In genomic region chr21:35982717-35983116, GRCh38 we compare ENCODE assay signal across 21 cellular contexts.
A peak's percentile ranks its signal among the peaks of the same experiment; 100 is the strongest.
DNase-seq lines count a peak whose midpoint lies in the region; ATAC-seq and TF ChIP-seq lines count a peak whose summit lies in the region.
"Had no signal": no experiment of that assay in that cellular context is flagged by ENCODE, and none has a peak within 500 bp of the region (broad histone marks: within the 10 kb centered on the region; RNA-seq: fewer than 3 reads in every experiment).

No MANE protein-coding gene starts in this region.

- H3K4me3 Mint-ChIP-seq in MCF 10A (ENCODE audit: unreplicated experiment), result no peak overlapping the region
- H3K4me3 Mint-ChIP-seq: B cell; CD4-positive, CD25-positive, alpha-beta regulatory T cell; CD8-positive, alpha-beta T cell had no signal

- H4K91ac ChIP-seq in trophoblast cell (ENCODE audit: low read depth, low read length), result peak overlapping the region; percentile 91

- H3K9me3 ChIP-seq in mammary epithelial cell (replicated peaks; ENCODE audit: insufficient read depth, low read length), result no peaks in the 10 kb centered on the region
- H3K9me3 ChIP-seq in trophoblast cell (ENCODE audit: insufficient read depth, low read depth, low read length), result no peaks in the 10 kb centered on the region

- no peaks in the 10 kb centered on the region for H3K4me1 Mint-ChIP-seq in MCF 10A (ENCODE audit: insufficient read depth, unreplicated experiment)
- H3K4me1 Mint-ChIP-seq: B cell; CD4-positive, CD25-positive, alpha-beta regulatory T cell had no signal

- H3K27me3 ChIP-seq in mammary epithelial cell (ENCODE audit: insufficient read depth, low read length), result no peaks in the 10 kb centered on the region
- no peaks in the 10 kb centered on the region for H3K27me3 ChIP-seq in trophoblast cell (ENCODE audit: insufficient read depth, low read length)
- H3K27me3 ChIP-seq: BLaER1 had no signal

- no peaks in the 10 kb centered on the region for H3K79me2 ChIP-seq in mammary epithelial cell (ENCODE audit: insufficient read depth, low read length)
- no peaks in the 10 kb centered on the region for H3K79me2 ChIP-seq in trophoblast cell (ENCODE audit: control insufficient read depth, insufficient read depth, low read length, poor library complexity)

- no peaks in the 10 kb centered on the region for H3K36me3 ChIP-seq in mammary epithelial cell (ENCODE audit: insufficient read depth, low read length)
- no peaks in the 10 kb centered on the region for H3K36me3 ChIP-seq in trophoblast cell (ENCODE audit: control insufficient read depth in 1 of 2, insufficient read depth in 2 of 2, low read length in 2 of 2)
- H3K36me3 ChIP-seq: BLaER1 had no signal

- H3K9me3 Mint-ChIP-seq in MCF 10A (ENCODE audit: unreplicated experiment), result no peaks in the 10 kb centered on the region

- peaks cover 21% of the 10 kb centered on the region for H3K79me1 ChIP-seq in trophoblast cell (ENCODE audit: low read length)

- dilution Hi-C loops in mammary epithelial cell (cut with HindIII; ENCODE audit: low sequenced_read_pairs), result no loop called here

- H3K9ac ChIP-seq in mammary epithelial cell (ENCODE audit: insufficient read depth, low read length) (no peak overlapping the region), trophoblast cell (ENCODE audit: low read length) (no peak overlapping the region)
- H3K9ac ChIP-seq: BLaER1, GM23248 had no signal

- H4K8ac ChIP-seq in trophoblast cell (ENCODE audit: low read depth, low read length), result no peak overlapping the region

- ATAC-seq in HG03135 (IDR thresholded peaks at IDR 0.05; ENCODE audit: unreplicated experiment), result no peak
- ATAC-seq: CD8-positive, alpha-beta T cell; GM12878 had no signal

- H3K4ac ChIP-seq in trophoblast cell (ENCODE audit: low read depth, low read length), result no peak overlapping the region

- H2AFZ ChIP-seq in mammary epithelial cell (ENCODE audit: low read depth, low read length) (no peak overlapping the region), trophoblast cell (ENCODE audit: insufficient read depth, low read length, poor library complexity) (no peak overlapping the region)
- H2AFZ ChIP-seq: GM23248 had no signal

- TF ChIP-seq CTCF in mammary epithelial cell (conservative IDR thresholded peaks at IDR 0.05 in 1 of 2, IDR thresholded peaks at IDR 0.05 in 1 of 2; ENCODE audit: extremely low read depth in 1 of 2, insufficient read depth in 1 of 2, low read depth in 1 of 2, low read length in 2 of 2), result no peak
- TF ChIP-seq CTCF in MCF 10A (IDR thresholded peaks at IDR 0.05; ENCODE audit: unreplicated experiment), result no peak
- TF ChIP-seq CTCF in foreskin fibroblast (IDR thresholded peaks at IDR 0.05; ENCODE audit: low read depth, low read length), result no peak

- in situ Hi-C loops in mammary epithelial cell (cut with MboI; ENCODE audit: low sequenced_read_pairs in 2 of 2), result no loop called here

- DNase-seq in mammary epithelial cell, result peak; percentile 6
- no peak for DNase-seq in MCF 10A (ENCODE audit: unreplicated experiment)
- DNase-seq in islet precursor cell, result peak; percentile 66
- peak in 1 of 2 donors; percentile 23 for DNase-seq in trophoblast cell
- no peak for DNase-seq in foreskin fibroblast
- no peak for DNase-seq in NCI-H2171 (lab: John Stamatoyannopoulos, UW)
- DNase-seq: CD4-positive, CD25-positive, alpha-beta regulatory T cell; CD8-positive, alpha-beta T cell; DMS 273 treated with DMSO at 0.1 percent for 48 hours; DMS79; EL; GDM1; GM23248; H7; HCEC 1CT had no signal

- H2BK120ac ChIP-seq in trophoblast cell (ENCODE audit: insufficient read depth, low read length, poor library complexity), result peak overlapping the region; percentile 92

- peak overlapping the region; percentile 83 for H2BK5ac ChIP-seq in trophoblast cell (ENCODE audit: low read depth, low read length, poor library complexity)

- BruUV-seq in mammary epithelial cell (replicated peaks; lab: Mats Ljungman, UMichigan), result no TSS peak
- no TSS peak for BruUV-seq in MCF 10A (replicated peaks; lab: Mats Ljungman, UMichigan)

- no peak overlapping the region for H2AK5ac ChIP-seq in trophoblast cell (ENCODE audit: low read length)

- H3K14ac ChIP-seq in trophoblast cell (ENCODE audit: low read length), result peak overlapping the region; percentile 48

- CTCF ChIA-PET in mammary epithelial cell (lab: Charles Lee; ENCODE audit: low non-redundant PET), result interaction anchor here (0.6 kb wide), 1 partner anchor 1425 kb away, joined by 6 read pairs; no protein-coding TSS in a partner anchor
- CTCF ChIA-PET in MCF 10A (lab: Yijun Ruan, JAX), result interaction anchor here (0.5 kb wide), 1 partner anchor 23 kb away, joined by 3 read pairs; no protein-coding TSS in a partner anchor

- H3K4me2 ChIP-seq in mammary epithelial cell (ENCODE audit: insufficient read depth, low read depth, low read length), result no peak overlapping the region
- no peak overlapping the region for H3K4me2 ChIP-seq in trophoblast cell (ENCODE audit: low read length)
- H3K4me2 ChIP-seq: BLaER1 had no signal

- 93% methylated on average over 3 of the region's 5 CpGs for WGBS in mammary epithelial cell (ENCODE audit: low coverage, missing lambda C conversion rate)
- no CpG with 5 or more reads among the region's 5 CpGs for WGBS in trophoblast cell (ENCODE audit: extremely low coverage, insufficient coverage, insufficient read length)

- no peak overlapping the region for H3K18ac ChIP-seq in trophoblast cell (ENCODE audit: low read length)

- no peak overlapping the region for H3K27ac ChIP-seq in mammary epithelial cell (ENCODE audit: insufficient read depth, low read depth, low read length)
- peak overlapping the region; percentile 78 for H3K27ac ChIP-seq in trophoblast cell (ENCODE audit: low read depth, low read length)
- H3K27ac ChIP-seq: 22Rv1, BLaER1, C4-2B, GM23248 had no signal

- peaks cover 41% of the 10 kb centered on the region for H3K27me3 Mint-ChIP-seq in MCF 10A (ENCODE audit: insufficient read depth, unreplicated experiment)

- H3K4me3 ChIP-seq in mammary epithelial cell (replicated peaks in 1 of 3; ENCODE audit: insufficient read depth in 1 of 3, low read depth in 2 of 3, low read length in 3 of 3) (no peak overlapping the region), trophoblast cell (ENCODE audit: low read depth, low read length) (no peak overlapping the region), foreskin fibroblast (ENCODE audit: low read depth in 1 of 2, low read length in 2 of 2) (no peak overlapping the region)
- H3K4me3 ChIP-seq: BLaER1, GM12878, GM23248 had no signal

- H3K27ac Mint-ChIP-seq in MCF 10A (ENCODE audit: low read depth, unreplicated experiment), result no peak overlapping the region
- H3K27ac Mint-ChIP-seq: B cell; CD4-positive, CD25-positive, alpha-beta regulatory T cell; CD8-positive, alpha-beta T cell had no signal

- H2BK12ac ChIP-seq in trophoblast cell (ENCODE audit: low read length), result no peak overlapping the region

- POLR2A ChIA-PET in MCF 10A (lab: Yijun Ruan, JAX), result no interaction called here

- H4K20me1 ChIP-seq in mammary epithelial cell (ENCODE audit: insufficient read depth, low read length), result no peaks in the 10 kb centered on the region
- H4K20me1 ChIP-seq: BLaER1 had no signal

- intact Hi-C loops in mammary epithelial cell (cut with micrococcal nuclease), result no loop called here
- intact Hi-C loops in MCF 10A (cut with micrococcal nuclease), result no loop called here

- H3K36me3 Mint-ChIP-seq in MCF 10A (ENCODE audit: insufficient read depth, unreplicated experiment), result no peaks in the 10 kb centered on the region
- H3K36me3 Mint-ChIP-seq: CD4-positive, CD25-positive, alpha-beta regulatory T cell; CD8-positive, alpha-beta T cell had no signal

- H3K23ac ChIP-seq in trophoblast cell (ENCODE audit: low read length), result no peak overlapping the region

- H3K4me1 ChIP-seq in mammary epithelial cell (ENCODE audit: insufficient read depth, low read length), result no peaks in the 10 kb centered on the region
- peaks cover 3 to 9% of the 10 kb centered on the region in 2 experiments for H3K4me1 ChIP-seq in trophoblast cell (ENCODE audit: control insufficient read depth in 1 of 2, insufficient read depth in 2 of 2, low read length in 2 of 2)
- H3K4me1 ChIP-seq: BLaER1 had no signal

- no peak overlapping the region for H4K12ac ChIP-seq in trophoblast cell (ENCODE audit: low read depth, low read length)

Comparison
In these comparisons a context has a peak if more than half of its experiments do, and no peak if none do; other contexts are left out.
1. DNase-seq: peak in mammary epithelial cell (single experiment) and islet precursor cell (single experiment); none in MCF 10A (single experiment), foreskin fibroblast (0 of 2) and NCI-H2171 (single experiment).